12 cellular contexts compared by ENCODE assay signal in genomic region chr3:140420621-140421357, GRCh38.
DNase-seq lines count a peak whose midpoint lies in the region; ATAC-seq, FAIRE-seq and TF ChIP-seq lines count a peak whose summit lies in the region.
"Had no signal": no experiment of that assay in that cellular context is flagged by ENCODE, and none has a peak within 500 bp of the region (broad histone marks: within the 10 kb centered on the region; RNA-seq: fewer than 3 reads in every experiment).

No MANE protein-coding gene starts in this region.

- H3K27ac Mint-ChIP-seq in neural progenitor cell = no peak overlapping the region
- H3K27ac Mint-ChIP-seq: natural killer cell treated with Interleukin-12 subunit alpha and Interleukin-12 subunit beta and Interleukin-15 and Interleukin-18, amount 100 ng/mL, for 72 hours; T-helper 1 cell treated with Interleukin-12 subunit alpha and Interleukin-12 subunit beta and Interleukin-4 antibody, amounts not matched to agents 30 μg/mL and 1 μg/mL, for 36 hours had no signal

- H3K27ac ChIP-seq in thoracic aorta (no peak overlapping the region), neural progenitor cell (no peak overlapping the region)

- H3K4me1 ChIP-seq in thoracic aorta (ENCODE audit: control insufficient read depth in 1 of 2, low read depth in 2 of 2) = peaks cover 14 to 21% of the 10 kb centered on the region in 2 donors
- peaks cover 21% of the 10 kb centered on the region for H3K4me1 ChIP-seq in neural progenitor cell

- H3K36me3 Mint-ChIP-seq in neural progenitor cell = no peaks in the 10 kb centered on the region
- H3K36me3 Mint-ChIP-seq: natural killer cell treated with Interleukin-12 subunit alpha and Interleukin-12 subunit beta and Interleukin-15 and Interleukin-18, amount 100 ng/mL, for 72 hours had no signal

- no peak overlapping the region for H3K4me2 ChIP-seq in neural progenitor cell

- no peak for TF ChIP-seq CTCF in thoracic aorta (IDR thresholded peaks at IDR 0.05)
- TF ChIP-seq CTCF in neural progenitor cell (IDR thresholded peaks at IDR 0.05) = no peak

- H3K4me3 ChIP-seq in thoracic aorta (peak overlapping the region; percentile 43), neural progenitor cell (no peak overlapping the region)
- H3K4me3 ChIP-seq: MG63 had no signal

- H3K9me3 ChIP-seq in thoracic aorta (no peaks in the 10 kb centered on the region), neural progenitor cell (ENCODE audit: low read depth) (no peaks in the 10 kb centered on the region)
- H3K9me3 ChIP-seq: MG63 had no signal

- H3F3A ChIP-seq in neural progenitor cell (ENCODE audit: low read depth) = no peaks in the 10 kb centered on the region

- ATAC-seq in left lobe of liver (peak; percentile 55), thoracic aorta (ENCODE audit: insufficient number of reproducible peaks, low FRiP score, low read depth) (no peak), HG02981 (IDR thresholded peaks at IDR 0.05; ENCODE audit: unreplicated experiment) (no peak)
- ATAC-seq: natural killer cell treated with Interleukin-12 subunit alpha and Interleukin-12 subunit beta and Interleukin-15 and Interleukin-18, amount 100 ng/mL, for 72 hours had no signal

- H3K27me3 ChIP-seq in thoracic aorta (replicated peaks; ENCODE audit: insufficient read depth) (no peaks in the 10 kb centered on the region), neural progenitor cell (no peaks in the 10 kb centered on the region)
- H3K27me3 ChIP-seq: MG63 had no signal

- no peaks in the 10 kb centered on the region for H3K9me3 Mint-ChIP-seq in neural progenitor cell
- H3K9me3 Mint-ChIP-seq: T-helper 1 cell treated with Interleukin-12 subunit alpha and Interleukin-12 subunit beta and Interleukin-4 antibody, amounts not matched to agents 30 μg/mL and 1 μg/mL, for 36 hours had no signal

- H3K36me3 ChIP-seq in thoracic aorta (no peaks in the 10 kb centered on the region), neural progenitor cell (no peaks in the 10 kb centered on the region)
- H3K36me3 ChIP-seq: MG63 had no signal

- peaks cover 13% of the 10 kb centered on the region for H3K4me1 Mint-ChIP-seq in neural progenitor cell

- no peaks in the 10 kb centered on the region for H3K79me2 ChIP-seq in neural progenitor cell (ENCODE audit: low read depth)

- H2AFZ ChIP-seq in neural progenitor cell (replicated peaks) = no peak overlapping the region

- no peak overlapping the region for H3K4me3 Mint-ChIP-seq in neural progenitor cell
- H3K4me3 Mint-ChIP-seq: natural killer cell treated with Interleukin-12 subunit alpha and Interleukin-12 subunit beta and Interleukin-15 and Interleukin-18, amount 100 ng/mL, for 72 hours; T-helper 1 cell treated with Interleukin-12 subunit alpha and Interleukin-12 subunit beta and Interleukin-4 antibody, amounts not matched to agents 30 μg/mL and 1 μg/mL, for 36 hours had no signal

- H3K9ac ChIP-seq in neural progenitor cell = no peak overlapping the region

- peaks cover 8% of the 10 kb centered on the region for H3K27me3 Mint-ChIP-seq in neural progenitor cell (ENCODE audit: insufficient read depth, low read depth)

- peak; percentile 10 for DNase-seq in HTR-8/SVneo (ENCODE audit: insufficient read length, low spot score)
- peak; percentile 47 for DNase-seq in dedifferentiated amniotic fluid mesenchymal stem cell (ENCODE audit: extremely low spot score)
- DNase-seq in left lobe of liver (ENCODE audit: low spot score) = no peak
- no peak for DNase-seq in thoracic aorta (ENCODE audit: low spot score)
- no peak for DNase-seq in T1000 (lab: John Stamatoyannopoulos, UW)
- DNase-seq in neural progenitor cell (ENCODE audit: low spot score) = no peak
- DNase-seq: GOT3, hypothalamus, MG63 had no signal

- FAIRE-seq in HTR-8/SVneo (lab: Jason Lieb, UNC) = no peak

- no peaks in the 10 kb centered on the region for H4K20me1 ChIP-seq in neural progenitor cell (ENCODE audit: low read depth)

Comparison
In these comparisons a context has a peak if more than half of its experiments do, and no peak if none do; other contexts are left out.
1. DNase-seq: peak in HTR-8/SVneo (single experiment) and dedifferentiated amniotic fluid mesenchymal stem cell (single experiment); none in left lobe of liver (single experiment), thoracic aorta (single experiment), T1000 (single experiment) and neural progenitor cell (single experiment).